37 cellular contexts compared by ENCODE assay signal in genomic region chr7:89987665-89988064, GRCh38.
"Had no signal": no experiment of that assay in that cellular context is flagged by ENCODE, and none has a peak within 500 bp of the region (broad histone marks: within the 10 kb centered on the region; RNA-seq: fewer than 3 reads in every experiment).

No MANE protein-coding gene starts in this region.

- H3K27ac Mint-ChIP-seq: activated CD4-positive, alpha-beta memory T cell treated with anti-CD3 and anti-CD28 coated beads, Interleukin-2, amount 10 ng/mL, durations not matched to agents 7 days and 5 days; activated CD4-positive, alpha-beta T cell treated with anti-CD3 and anti-CD28 coated beads for 36 hours; activated CD4-positive, alpha-beta T cell treated with anti-CD3 and anti-CD28 coated beads, Interleukin-2, amount 10 ng/mL, durations not matched to agents 7 days and 5 days; activated CD8-positive, alpha-beta memory T cell treated with anti-CD3 and anti-CD28 coated beads, Interleukin-2, amount 10 ng/mL, durations not matched to agents 7 days and 5 days; activated CD8-positive, alpha-beta T cell treated with anti-CD3 and anti-CD28 coated beads, Interleukin-2, amount 10 ng/mL, durations not matched to agents 7 days and 5 days; activated naive CD4-positive, alpha-beta T cell treated with anti-CD3 and anti-CD28 coated beads, Interleukin-2, amount 10 ng/mL, durations not matched to agents 7 days and 5 days; activated naive CD4-positive, alpha-beta T cell treated with anti-CD3 and anti-CD28 coated beads, Interleukin-2, amount 50 U/mL, for 24 hours; activated naive CD8-positive, alpha-beta T cell; activated naive CD8-positive, alpha-beta T cell treated with anti-CD3 and anti-CD28 coated beads, Interleukin-2, amount 10 ng/mL, durations not matched to agents 7 days and 5 days; activated naive CD8-positive, alpha-beta T cell treated with anti-CD3 and anti-CD28 coated beads, Interleukin-2, amount 50 U/mL, for 24 hours; activated T-cell treated with anti-CD3 and anti-CD28 coated beads, Interleukin-2, amount 50 U/mL, for 24 hours; activated T-helper 2 cell treated with anti-CD3 and anti-CD28 coated beads, Interferon-gamma antibody, Interleukin-2, Interleukin-4, amounts not matched to agents 10 μg/mL and 5 μg/mL and 100 μg/mL, durations not matched to agents 14 hours and 24 hours and 36 hours; brain; T-helper 1 cell treated with Interleukin-12 subunit alpha and Interleukin-12 subunit beta and Interleukin-4 antibody, amounts not matched to agents 30 μg/mL and 1 μg/mL, for 36 hours; T-helper 2 cell treated with Interferon-gamma antibody and Interleukin-4, amounts not matched to agents 5 μg/mL and 100 μg/mL, for 36 hours had no signal

- H3K4me3 Mint-ChIP-seq: activated CD4-positive, alpha-beta memory T cell treated with anti-CD3 and anti-CD28 coated beads, Interleukin-2, amount 10 ng/mL, durations not matched to agents 7 days and 5 days; activated CD4-positive, alpha-beta T cell treated with anti-CD3 and anti-CD28 coated beads for 36 hours; activated CD4-positive, alpha-beta T cell treated with anti-CD3 and anti-CD28 coated beads, Interleukin-2, amount 10 ng/mL, durations not matched to agents 7 days and 5 days; activated CD8-positive, alpha-beta memory T cell treated with anti-CD3 and anti-CD28 coated beads, Interleukin-2, amount 10 ng/mL, durations not matched to agents 7 days and 5 days; activated CD8-positive, alpha-beta T cell treated with anti-CD3 and anti-CD28 coated beads, Interleukin-2, amount 10 ng/mL, durations not matched to agents 7 days and 5 days; activated naive CD4-positive, alpha-beta T cell treated with anti-CD3 and anti-CD28 coated beads, Interleukin-2, amount 10 ng/mL, durations not matched to agents 7 days and 5 days; activated naive CD4-positive, alpha-beta T cell treated with anti-CD3 and anti-CD28 coated beads, Interleukin-2, amount 50 U/mL, for 24 hours; activated naive CD8-positive, alpha-beta T cell; activated naive CD8-positive, alpha-beta T cell treated with anti-CD3 and anti-CD28 coated beads, Interleukin-2, amount 10 ng/mL, durations not matched to agents 7 days and 5 days; activated naive CD8-positive, alpha-beta T cell treated with anti-CD3 and anti-CD28 coated beads, Interleukin-2, amount 50 U/mL, for 24 hours; activated T-cell treated with anti-CD3 and anti-CD28 coated beads, Interleukin-2, amount 50 U/mL, for 24 hours; brain; central memory CD8-positive, alpha-beta T cell; T-helper 1 cell treated with Interleukin-12 subunit alpha and Interleukin-12 subunit beta and Interleukin-4 antibody, amounts not matched to agents 30 μg/mL and 1 μg/mL, for 36 hours; T-helper 2 cell treated with Interferon-gamma antibody and Interleukin-4, amounts not matched to agents 5 μg/mL and 100 μg/mL, for 36 hours had no signal

- H3K27me3 Mint-ChIP-seq: activated CD4-positive, alpha-beta memory T cell treated with anti-CD3 and anti-CD28 coated beads, Interleukin-2, amount 10 ng/mL, durations not matched to agents 7 days and 5 days; activated CD4-positive, alpha-beta T cell treated with anti-CD3 and anti-CD28 coated beads for 36 hours; activated CD4-positive, alpha-beta T cell treated with anti-CD3 and anti-CD28 coated beads, Interleukin-2, amount 10 ng/mL, durations not matched to agents 7 days and 5 days; activated CD8-positive, alpha-beta memory T cell treated with anti-CD3 and anti-CD28 coated beads, Interleukin-2, amount 10 ng/mL, durations not matched to agents 7 days and 5 days; activated naive CD4-positive, alpha-beta T cell treated with anti-CD3 and anti-CD28 coated beads, Interleukin-2, amount 10 ng/mL, durations not matched to agents 7 days and 5 days; activated naive CD4-positive, alpha-beta T cell treated with anti-CD3 and anti-CD28 coated beads, Interleukin-2, amount 50 U/mL, for 24 hours; activated naive CD8-positive, alpha-beta T cell; activated naive CD8-positive, alpha-beta T cell treated with anti-CD3 and anti-CD28 coated beads, Interleukin-2, amount 10 ng/mL, durations not matched to agents 7 days and 5 days; activated naive CD8-positive, alpha-beta T cell treated with anti-CD3 and anti-CD28 coated beads, Interleukin-2, amount 50 U/mL, for 24 hours; activated T-cell treated with anti-CD3 and anti-CD28 coated beads, Interleukin-2, amount 50 U/mL, for 24 hours; central memory CD8-positive, alpha-beta T cell had no signal

- H3K36me3 Mint-ChIP-seq: activated CD8-positive, alpha-beta memory T cell treated with anti-CD3 and anti-CD28 coated beads, Interleukin-2, amount 10 ng/mL, durations not matched to agents 7 days and 5 days; activated naive CD4-positive, alpha-beta T cell treated with anti-CD3 and anti-CD28 coated beads, Interleukin-2, amount 10 ng/mL, durations not matched to agents 7 days and 5 days; activated naive CD4-positive, alpha-beta T cell treated with anti-CD3 and anti-CD28 coated beads, Interleukin-2, amount 50 U/mL, for 24 hours; activated naive CD8-positive, alpha-beta T cell; activated naive CD8-positive, alpha-beta T cell treated with anti-CD3 and anti-CD28 coated beads, Interleukin-2, amount 10 ng/mL, durations not matched to agents 7 days and 5 days; brain had no signal

- H3K4me1 Mint-ChIP-seq: activated CD4-positive, alpha-beta memory T cell treated with anti-CD3 and anti-CD28 coated beads, Interleukin-2, amount 10 ng/mL, durations not matched to agents 7 days and 5 days; activated CD4-positive, alpha-beta T cell treated with anti-CD3 and anti-CD28 coated beads for 36 hours; activated CD4-positive, alpha-beta T cell treated with anti-CD3 and anti-CD28 coated beads, Interleukin-2, amount 10 ng/mL, durations not matched to agents 7 days and 5 days; activated CD8-positive, alpha-beta memory T cell treated with anti-CD3 and anti-CD28 coated beads, Interleukin-2, amount 10 ng/mL, durations not matched to agents 7 days and 5 days; activated naive CD4-positive, alpha-beta T cell treated with anti-CD3 and anti-CD28 coated beads, Interleukin-2, amount 10 ng/mL, durations not matched to agents 7 days and 5 days; activated naive CD4-positive, alpha-beta T cell treated with anti-CD3 and anti-CD28 coated beads, Interleukin-2, amount 50 U/mL, for 24 hours; activated naive CD8-positive, alpha-beta T cell treated with anti-CD3 and anti-CD28 coated beads, Interleukin-2, amount 10 ng/mL, durations not matched to agents 7 days and 5 days; activated naive CD8-positive, alpha-beta T cell treated with anti-CD3 and anti-CD28 coated beads, Interleukin-2, amount 50 U/mL, for 24 hours; brain; central memory CD8-positive, alpha-beta T cell had no signal

- ATAC-seq: activated CD4-positive, alpha-beta T cell treated with anti-CD3 and anti-CD28 coated beads for 36 hours; activated CD4-positive, CD25-positive, alpha-beta regulatory T cell treated with anti-CD3 and anti-CD28 coated beads, Interleukin-2, amount 50 U/mL, for 24 hours; activated CD8-positive, alpha-beta memory T cell treated with anti-CD3 and anti-CD28 coated beads, Interleukin-2, amount 10 ng/mL, durations not matched to agents 7 days and 5 days; activated CD8-positive, alpha-beta T cell treated with anti-CD3 and anti-CD28 coated beads, Interleukin-2, amount 10 ng/mL, durations not matched to agents 7 days and 5 days; activated naive CD8-positive, alpha-beta T cell treated with anti-CD3 and anti-CD28 coated beads, Interleukin-2, amount 50 U/mL, for 24 hours had no signal

- H3K27me3 ChIP-seq: ascending aorta, cardiac muscle cell had no signal

- DNase-seq: activated CD4-positive, alpha-beta memory T cell treated with anti-CD3 and anti-CD28 coated beads, Interleukin-2, amount 10 ng/mL, durations not matched to agents 7 days and 5 days; activated CD4-positive, alpha-beta T cell treated with anti-CD3 and anti-CD28 coated beads for 1 hour; activated CD4-positive, alpha-beta T cell treated with anti-CD3 and anti-CD28 coated beads for 36 hours; activated CD4-positive, alpha-beta T cell treated with anti-CD3 and anti-CD28 coated beads for 48 hours; activated CD4-positive, alpha-beta T cell treated with anti-CD3 and anti-CD28 coated beads, Interleukin-2, amount 10 ng/mL, durations not matched to agents 7 days and 5 days; activated CD4-positive, alpha-beta T cell treated with anti-CD3 and anti-CD28 coated beads, Interleukin-2, amount 50 U/mL, for 48 hours; activated CD4-positive, CD25-positive, alpha-beta regulatory T cell; activated CD8-positive, alpha-beta memory T cell treated with anti-CD3 and anti-CD28 coated beads for 24 hours; activated CD8-positive, alpha-beta memory T cell treated with anti-CD3 and anti-CD28 coated beads, Interleukin-2, amount 10 ng/mL, durations not matched to agents 7 days and 5 days; activated CD8-positive, alpha-beta memory T cell treated with anti-CD3 and anti-CD28 coated beads, Interleukin-2, amount 50 U/mL, for 48 hours; activated CD8-positive, alpha-beta T cell treated with anti-CD3 and anti-CD28 coated beads, Interleukin-2, amount 10 ng/mL, durations not matched to agents 7 days and 5 days; activated effector memory CD4-positive, alpha-beta T cell treated with Interleukin-2 at 50 U/mL for 16 hours; activated gamma-delta T cell; activated naive CD4-positive, alpha-beta T cell treated with anti-CD3 and anti-CD28 coated beads, Interleukin-2, amount 10 ng/mL, durations not matched to agents 7 days and 5 days; activated naive CD4-positive, alpha-beta T cell treated with Interleukin-2 at 50 U/mL for 16 hours; activated naive CD8-positive, alpha-beta T cell treated with anti-CD3 and anti-CD28 coated beads, Interleukin-2, amount 10 ng/mL, durations not matched to agents 7 days and 5 days; activated naive CD8-positive, alpha-beta T cell treated with anti-CD3 and anti-CD28 coated beads, Interleukin-2, amount 50 U/mL, for 24 hours; activated T-cell treated with anti-CD3 and anti-CD28 coated beads, Interleukin-2, amount 50 U/mL, for 24 hours; activated T-cell treated with anti-CD3 and anti-CD28 coated beads, Interleukin-2, amount 50 U/mL, for 48 hours; amygdala; anterior cingulate cortex; caudate nucleus; cerebellar nuclear complex; T-helper 1 cell; T-helper 2 cell; T-helper 9 cell had no signal

- H3K27ac ChIP-seq: ascending aorta, cardiac muscle cell, VCaP had no signal

- H3K36me3 ChIP-seq: ascending aorta, cardiac muscle cell had no signal

- H3K4me3 ChIP-seq: ascending aorta, cardiac muscle cell had no signal

- H3K9me3 Mint-ChIP-seq: activated naive CD4-positive, alpha-beta T cell treated with anti-CD3 and anti-CD28 coated beads, Interleukin-2, amount 10 ng/mL, durations not matched to agents 7 days and 5 days; activated naive CD8-positive, alpha-beta T cell treated with anti-CD3 and anti-CD28 coated beads, Interleukin-2, amount 10 ng/mL, durations not matched to agents 7 days and 5 days; activated T-helper 2 cell treated with anti-CD3 and anti-CD28 coated beads, Interferon-gamma antibody, Interleukin-2, Interleukin-4, amounts not matched to agents 10 μg/mL and 5 μg/mL and 100 μg/mL, durations not matched to agents 14 hours and 24 hours and 36 hours had no signal

- H3K4me1 ChIP-seq: ascending aorta had no signal

- H3K9me3 ChIP-seq: ascending aorta had no signal
